Comparison of ENCODE assay signal across 8 cellular contexts in genomic region chrX:21374994-21375794, GRCh38. TPM values are rescaled to one million over a fixed set of nuclear protein-coding genes. Genes with fewer than 3 reads are reported as not detected.
DNase-seq lines count a peak whose midpoint lies in the region; ATAC-seq and TF ChIP-seq lines count a peak whose summit lies in the region.

No MANE protein-coding gene starts in this region.

- TF ChIP-seq CTCF in astrocyte of the cerebellum (IDR thresholded peaks at IDR 0.05; ENCODE audit: low read depth, low read length, missing control alignments) (no peak), right lobe of liver (IDR thresholded peaks at IDR 0.05) (no peak), type B pancreatic cell (conservative IDR thresholded peaks at IDR 0.05) (no peak)

- H3K27me3 Mint-ChIP-seq in activated CD4-positive, alpha-beta T cell treated with anti-CD3 and anti-CD28 coated beads, Interleukin-2, amount 10 ng/mL, durations not matched to agents 24 days and 14 days: peaks cover 5% of the 10 kb centered on the region
- peaks cover 35% of the 10 kb centered on the region for H3K27me3 Mint-ChIP-seq in type B pancreatic cell

- peak overlapping the region; percentile 83 for H3K27ac Mint-ChIP-seq in activated CD4-positive, alpha-beta T cell treated with anti-CD3 and anti-CD28 coated beads, Interleukin-2, amount 10 ng/mL, durations not matched to agents 24 days and 14 days
- peak overlapping the region; percentile 48 for H3K27ac Mint-ChIP-seq in type B pancreatic cell

- TF ChIP-seq POLR2A in right lobe of liver (IDR thresholded peaks at IDR 0.05): no peak

- 22% methylated on average over 17 of the region's 48 CpGs for WGBS in right lobe of liver (ENCODE audit: insufficient coverage, low coverage, low lambda C conversion rate, missing lambda C conversion rate)

- H3K36me3 Mint-ChIP-seq in activated CD4-positive, alpha-beta T cell treated with anti-CD3 and anti-CD28 coated beads, Interleukin-2, amount 10 ng/mL, durations not matched to agents 24 days and 14 days (ENCODE audit: low read depth): no peaks in the 10 kb centered on the region
- H3K36me3 Mint-ChIP-seq in type B pancreatic cell: peaks cover 3% of the 10 kb centered on the region

- H3K27ac ChIP-seq in right lobe of liver: peak overlapping the region in 1 of 3 donors; percentile 62

- H3K36me3 ChIP-seq in right lobe of liver: no peaks in the 10 kb centered on the region

- no peaks in the 10 kb centered on the region for H3K4me1 ChIP-seq in right lobe of liver

- intact Hi-C loops in activated CD4-positive, alpha-beta T cell treated with anti-CD3 and anti-CD28 coated beads, Interleukin-2, amount 10 ng/mL, durations not matched to agents 24 days and 14 days (cut with micrococcal nuclease): loop anchor here (10.0 kb wide), 4 partner anchors 60 to 1110 kb away; partner anchors contain the start of genes MBTPS2 and RPS6KA3
- intact Hi-C loops in right lobe of liver (cut with DNase I): no loop called here

- no peaks in the 10 kb centered on the region for H3K9me3 Mint-ChIP-seq in activated CD4-positive, alpha-beta T cell treated with anti-CD3 and anti-CD28 coated beads, Interleukin-2, amount 10 ng/mL, durations not matched to agents 24 days and 14 days
- no peaks in the 10 kb centered on the region for H3K9me3 Mint-ChIP-seq in type B pancreatic cell

- ATAC-seq in HG03175 (IDR thresholded peaks at IDR 0.05; ENCODE audit: unreplicated experiment) (peak; percentile 8), right lobe of liver (peak; percentile 16 to 20 (median 19))

- peaks cover 13% of the 10 kb centered on the region for H3K4me1 Mint-ChIP-seq in activated CD4-positive, alpha-beta T cell treated with anti-CD3 and anti-CD28 coated beads, Interleukin-2, amount 10 ng/mL, durations not matched to agents 24 days and 14 days
- peaks cover 3% of the 10 kb centered on the region for H3K4me1 Mint-ChIP-seq in type B pancreatic cell (ENCODE audit: unreplicated experiment)

- in situ Hi-C loops in astrocyte of the cerebellum (cut with HindIII; ENCODE audit: low sequenced_read_pairs): no loop called here

- H3K4me3 ChIP-seq in astrocyte of the cerebellum (ENCODE audit: low read depth, low read length): peak overlapping the region; percentile 54
- H3K4me3 ChIP-seq in right lobe of liver: peak overlapping the region; percentile 48 to 61 (median 49)

- peak overlapping the region; percentile 94 for H3K4me3 Mint-ChIP-seq in activated CD4-positive, alpha-beta T cell treated with anti-CD3 and anti-CD28 coated beads, Interleukin-2, amount 10 ng/mL, durations not matched to agents 24 days and 14 days
- peak overlapping the region; percentile 97 for H3K4me3 Mint-ChIP-seq in type B pancreatic cell

- DNase-seq in activated CD4-positive, alpha-beta T cell treated with anti-CD3 and anti-CD28 coated beads, Interleukin-2, amount 10 ng/mL, durations not matched to agents 24 days and 14 days: peak; percentile 64
- DNase-seq in activated CD4-positive, alpha-beta T cell treated with anti-CD3 and anti-CD28 coated beads, Interleukin-2, amount 50 U/mL, for 4 hours: no peak
- no peak for DNase-seq in astrocyte of the cerebellum (ENCODE audit: low read depth)
- DNase-seq in right lobe of liver: no peak
- no peak for DNase-seq in type B pancreatic cell (ENCODE audit: extremely low spot score, unreplicated experiment)
- DNase-seq in GM19240 (ENCODE audit: insufficient read length, low spot score): no peak
- no peak for DNase-seq in 8988T

- no peaks in the 10 kb centered on the region for H3K9me3 ChIP-seq in right lobe of liver

- peaks cover 0 to 3% of the 10 kb centered on the region in 2 donors for H3K27me3 ChIP-seq in right lobe of liver

RNA-seq across cellular contexts. Expression of gene CNKSR2, which starts 1.0 kb away (rescaled TPM):
- 7.1 and 10.2 TPM in 2 replicates for total RNA-seq in activated CD4-positive, alpha-beta T cell treated with anti-CD3 and anti-CD28 coated beads, Interleukin-2, amount 10 ng/mL, durations not matched to agents 24 days and 14 days
- total RNA-seq in right lobe of liver (1 to 10 TPM; 1.4 to 5.6 (median 2.6) TPM), type B pancreatic cell (ENCODE audit: low replicate concordance) (7.2 and 13.5 TPM in 2 replicates)
